ENCODE assay signal across 1 cellular context in the genomic region with DNA sequence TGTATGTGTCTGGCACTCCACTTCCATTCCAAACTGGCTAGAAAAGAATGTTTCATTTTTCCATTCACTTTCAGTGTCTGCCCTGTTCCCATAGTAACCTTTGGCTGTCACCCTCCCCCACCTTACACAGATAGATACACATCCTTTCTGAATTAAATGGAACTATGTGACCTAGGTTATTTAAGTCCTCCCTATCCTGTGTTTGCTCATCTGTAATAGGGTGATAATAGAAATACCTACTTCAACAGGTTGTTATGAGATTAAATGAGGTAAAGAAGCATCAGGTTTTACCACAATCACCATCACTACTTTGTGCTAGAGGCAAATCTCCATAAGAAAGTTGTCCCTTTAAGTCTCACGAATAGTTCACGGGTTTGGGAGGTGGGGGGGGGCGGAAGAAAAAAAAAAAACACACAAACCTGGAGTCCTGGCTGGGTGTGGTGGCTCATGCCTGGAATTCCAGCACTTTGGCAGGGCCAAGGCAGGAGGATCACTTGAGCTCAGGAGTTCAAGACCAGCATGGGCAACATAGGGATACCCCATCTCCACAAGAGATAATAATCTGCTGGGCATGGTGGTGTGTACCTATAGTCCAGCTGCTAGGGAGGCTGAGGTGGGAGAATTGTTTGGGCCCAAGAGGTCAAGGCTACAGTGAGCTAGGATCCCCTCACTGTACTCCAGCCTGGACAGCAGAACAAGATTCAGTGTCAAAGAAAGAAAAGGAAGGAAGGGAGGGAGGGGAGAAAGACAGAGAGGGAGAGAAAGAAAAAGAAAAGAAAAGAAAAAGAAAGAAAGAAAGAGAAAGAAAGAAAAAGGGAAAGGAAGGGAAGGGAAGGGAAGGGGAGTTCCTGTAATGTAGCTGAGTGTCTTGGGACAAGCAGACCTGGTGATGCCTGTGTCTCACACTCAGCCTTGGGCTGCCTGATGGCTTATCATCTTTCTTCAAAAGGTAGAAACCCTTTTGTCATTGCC.
TF ChIP-seq lines count a peak whose summit lies in the region.

No MANE protein-coding gene starts in this region.

TF ChIP-seq in H1, 55 proteins besides CTCF, POLR2A, EP300 and RAD21:
- TF ChIP-seq, protein P1, sequence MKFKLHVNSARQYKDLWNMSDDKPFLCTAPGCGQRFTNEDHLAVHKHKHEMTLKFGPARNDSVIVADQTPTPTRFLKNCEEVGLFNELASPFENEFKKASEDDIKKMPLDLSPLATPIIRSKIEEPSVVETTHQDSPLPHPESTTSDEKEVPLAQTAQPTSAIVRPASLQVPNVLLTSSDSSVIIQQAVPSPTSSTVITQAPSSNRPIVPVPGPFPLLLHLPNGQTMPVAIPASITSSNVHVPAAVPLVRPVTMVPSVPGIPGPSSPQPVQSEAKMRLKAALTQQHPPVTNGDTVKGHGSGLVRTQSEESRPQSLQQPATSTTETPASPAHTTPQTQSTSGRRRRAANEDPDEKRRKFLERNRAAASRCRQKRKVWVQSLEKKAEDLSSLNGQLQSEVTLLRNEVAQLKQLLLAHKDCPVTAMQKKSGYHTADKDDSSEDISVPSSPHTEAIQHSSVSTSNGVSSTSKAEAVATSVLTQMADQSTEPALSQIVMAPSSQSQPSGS (IDR thresholded peaks at IDR 0.05; ENCODE audit: low read length) = no peak
- TF ChIP-seq SUZ12 (IDR thresholded peaks at IDR 0.05; ENCODE audit: low read length) (no peak), JUND (IDR thresholded peaks at IDR 0.05; ENCODE audit: low read length) (no peak), KDM4A (IDR thresholded peaks at IDR 0.05; ENCODE audit: low read depth, low read length, severe bottlenecking) (no peak), TEAD4 (IDR thresholded peaks at IDR 0.05; ENCODE audit: low read depth, low read length) (peak; percentile 85), CHD2 (IDR thresholded peaks at IDR 0.05; ENCODE audit: low read length) (no peak)
